1 cellular context compared by ENCODE assay signal in the genomic region with DNA sequence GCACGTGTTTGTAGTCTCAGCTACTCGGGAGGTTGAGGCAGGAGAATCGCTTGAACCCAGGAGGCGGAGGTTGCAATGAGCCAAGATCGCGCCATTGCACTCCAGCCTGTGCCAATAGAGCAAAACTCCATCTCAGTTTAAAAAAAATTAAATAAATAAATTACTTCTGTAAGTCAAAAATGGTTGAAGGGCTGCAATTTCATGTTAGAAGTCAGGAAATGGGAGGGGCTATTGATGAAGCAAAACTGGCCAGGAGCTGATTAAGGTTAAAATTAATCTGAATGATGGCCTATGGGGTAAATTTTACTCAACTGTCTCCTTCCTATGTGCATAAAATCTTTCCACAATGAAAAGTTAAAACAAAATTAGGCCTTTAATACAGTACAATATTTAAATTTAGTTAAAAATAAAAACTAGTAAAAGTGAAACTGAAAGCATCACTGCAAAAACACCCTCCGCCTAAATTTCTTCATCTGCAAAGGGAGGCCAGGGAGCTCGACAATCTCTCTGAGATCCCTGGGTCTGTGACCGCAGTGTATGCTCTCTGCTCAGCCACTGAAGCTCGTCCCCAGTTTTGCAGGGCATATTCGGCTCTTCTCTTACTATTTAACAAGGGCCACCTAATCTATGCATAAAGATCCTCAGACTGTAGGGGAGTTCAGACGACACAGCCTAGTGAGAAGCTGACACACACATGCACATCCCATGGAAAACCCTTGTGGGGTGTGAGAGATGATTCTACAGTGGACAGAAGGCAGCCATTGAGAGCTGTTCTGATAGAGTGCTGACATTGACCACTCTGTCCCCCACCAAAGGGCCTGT.
TF ChIP-seq lines count a peak whose summit lies in the region.

No MANE protein-coding gene starts in this region.

TF ChIP-seq in WTC11, 78 proteins besides CTCF, POLR2A, EP300 and RAD21 (continued from another document):
- TF ChIP-seq, protein P1, sequence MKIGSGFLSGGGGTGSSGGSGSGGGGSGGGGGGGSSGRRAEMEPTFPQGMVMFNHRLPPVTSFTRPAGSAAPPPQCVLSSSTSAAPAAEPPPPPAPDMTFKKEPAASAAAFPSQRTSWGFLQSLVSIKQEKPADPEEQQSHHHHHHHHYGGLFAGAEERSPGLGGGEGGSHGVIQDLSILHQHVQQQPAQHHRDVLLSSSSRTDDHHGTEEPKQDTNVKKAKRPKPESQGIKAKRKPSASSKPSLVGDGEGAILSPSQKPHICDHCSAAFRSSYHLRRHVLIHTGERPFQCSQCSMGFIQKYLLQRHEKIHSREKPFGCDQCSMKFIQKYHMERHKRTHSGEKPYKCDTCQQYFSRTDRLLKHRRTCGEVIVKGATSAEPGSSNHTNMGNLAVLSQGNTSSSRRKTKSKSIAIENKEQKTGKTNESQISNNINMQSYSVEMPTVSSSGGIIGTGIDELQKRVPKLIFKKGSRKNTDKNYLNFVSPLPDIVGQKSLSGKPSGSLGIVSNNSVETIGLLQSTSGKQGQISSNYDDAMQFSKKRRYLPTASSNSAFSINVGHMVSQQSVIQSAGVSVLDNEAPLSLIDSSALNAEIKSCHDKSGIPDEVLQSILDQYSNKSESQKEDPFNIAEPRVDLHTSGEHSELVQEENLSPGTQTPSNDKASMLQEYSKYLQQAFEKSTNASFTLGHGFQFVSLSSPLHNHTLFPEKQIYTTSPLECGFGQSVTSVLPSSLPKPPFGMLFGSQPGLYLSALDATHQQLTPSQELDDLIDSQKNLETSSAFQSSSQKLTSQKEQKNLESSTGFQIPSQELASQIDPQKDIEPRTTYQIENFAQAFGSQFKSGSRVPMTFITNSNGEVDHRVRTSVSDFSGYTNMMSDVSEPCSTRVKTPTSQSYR (CRISPR knock-in tag; IDR thresholded peaks at IDR 0.05) = no peak
- TF ChIP-seq NR3C1 (CRISPR knock-in tag; conservative IDR thresholded peaks at IDR 0.05; ENCODE audit: low read depth) = no peak
- TF ChIP-seq HMGA2 (CRISPR knock-in tag; IDR thresholded peaks at IDR 0.05) = no peak
- TF ChIP-seq, protein P2, sequence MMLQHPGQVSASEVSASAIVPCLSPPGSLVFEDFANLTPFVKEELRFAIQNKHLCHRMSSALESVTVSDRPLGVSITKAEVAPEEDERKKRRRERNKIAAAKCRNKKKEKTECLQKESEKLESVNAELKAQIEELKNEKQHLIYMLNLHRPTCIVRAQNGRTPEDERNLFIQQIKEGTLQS (CRISPR knock-in tag; conservative IDR thresholded peaks at IDR 0.05) = no peak
- TF ChIP-seq, protein P3, sequence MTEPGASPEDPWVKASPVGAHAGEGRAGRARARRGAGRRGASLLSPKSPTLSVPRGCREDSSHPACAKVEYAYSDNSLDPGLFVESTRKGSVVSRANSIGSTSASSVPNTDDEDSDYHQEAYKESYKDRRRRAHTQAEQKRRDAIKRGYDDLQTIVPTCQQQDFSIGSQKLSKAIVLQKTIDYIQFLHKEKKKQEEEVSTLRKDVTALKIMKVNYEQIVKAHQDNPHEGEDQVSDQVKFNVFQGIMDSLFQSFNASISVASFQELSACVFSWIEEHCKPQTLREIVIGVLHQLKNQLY (CRISPR knock-in tag; IDR thresholded peaks at IDR 0.05) = no peak
- TF ChIP-seq NR1H2 (CRISPR knock-in tag; IDR thresholded peaks at IDR 0.05) = no peak
- no peak for TF ChIP-seq SP1 (CRISPR knock-in tag; conservative IDR thresholded peaks at IDR 0.05)
- TF ChIP-seq ZNF138 (CRISPR knock-in tag; conservative IDR thresholded peaks at IDR 0.05) = no peak
- TF ChIP-seq, protein P4, sequence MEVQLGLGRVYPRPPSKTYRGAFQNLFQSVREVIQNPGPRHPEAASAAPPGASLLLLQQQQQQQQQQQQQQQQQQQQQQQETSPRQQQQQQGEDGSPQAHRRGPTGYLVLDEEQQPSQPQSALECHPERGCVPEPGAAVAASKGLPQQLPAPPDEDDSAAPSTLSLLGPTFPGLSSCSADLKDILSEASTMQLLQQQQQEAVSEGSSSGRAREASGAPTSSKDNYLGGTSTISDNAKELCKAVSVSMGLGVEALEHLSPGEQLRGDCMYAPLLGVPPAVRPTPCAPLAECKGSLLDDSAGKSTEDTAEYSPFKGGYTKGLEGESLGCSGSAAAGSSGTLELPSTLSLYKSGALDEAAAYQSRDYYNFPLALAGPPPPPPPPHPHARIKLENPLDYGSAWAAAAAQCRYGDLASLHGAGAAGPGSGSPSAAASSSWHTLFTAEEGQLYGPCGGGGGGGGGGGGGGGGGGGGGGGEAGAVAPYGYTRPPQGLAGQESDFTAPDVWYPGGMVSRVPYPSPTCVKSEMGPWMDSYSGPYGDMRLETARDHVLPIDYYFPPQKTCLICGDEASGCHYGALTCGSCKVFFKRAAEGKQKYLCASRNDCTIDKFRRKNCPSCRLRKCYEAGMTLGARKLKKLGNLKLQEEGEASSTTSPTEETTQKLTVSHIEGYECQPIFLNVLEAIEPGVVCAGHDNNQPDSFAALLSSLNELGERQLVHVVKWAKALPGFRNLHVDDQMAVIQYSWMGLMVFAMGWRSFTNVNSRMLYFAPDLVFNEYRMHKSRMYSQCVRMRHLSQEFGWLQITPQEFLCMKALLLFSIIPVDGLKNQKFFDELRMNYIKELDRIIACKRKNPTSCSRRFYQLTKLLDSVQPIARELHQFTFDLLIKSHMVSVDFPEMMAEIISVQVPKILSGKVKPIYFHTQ (CRISPR knock-in tag; IDR thresholded peaks at IDR 0.05) = no peak
